12 cellular contexts compared by ENCODE assay signal in the genomic region with DNA sequence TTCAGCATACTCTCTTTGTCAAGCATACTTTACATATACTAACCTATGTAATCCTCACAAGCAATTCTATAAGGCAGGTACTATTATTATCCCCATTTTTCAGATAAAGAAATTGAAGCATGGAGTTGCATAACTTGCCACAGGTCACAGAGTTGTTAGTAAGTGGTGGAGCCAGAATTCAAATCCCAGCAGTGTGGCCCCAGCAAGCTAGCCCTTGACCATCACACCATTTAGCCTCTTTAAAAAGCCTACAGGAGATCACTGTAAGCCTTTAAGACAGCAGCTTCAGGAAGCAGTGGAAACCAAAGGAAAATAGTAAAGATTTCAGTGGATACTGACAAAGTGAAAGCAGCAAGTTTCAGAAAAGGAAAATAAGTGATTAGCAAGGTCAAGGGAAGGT.
"Had no signal": no experiment of that assay in that cellular context is flagged by ENCODE, and none has a peak within 500 bp of the region (broad histone marks: within the 10 kb centered on the region; RNA-seq: fewer than 3 reads in every experiment).

No MANE protein-coding gene starts in this region.

- H3K9me3 Mint-ChIP-seq: activated B cell treated with CpG ODN at 0.5 μM for 24 hours; activated naive CD4-positive, alpha-beta T cell treated with anti-CD3 and anti-CD28 coated beads, Interleukin-2, amount 50 U/mL, for 24 hours; stimulated activated effector memory CD8-positive, alpha-beta T cell treated with anti-CD3 and anti-CD28 coated beads, Interleukin-12 subunit alpha, Interleukin-12 subunit beta, amount 100 ng/mL, for 72 hours; T-helper 1 cell treated with Interleukin-12 subunit alpha and Interleukin-12 subunit beta and Interleukin-4 antibody, amounts not matched to agents 30 μg/mL and 1 μg/mL, for 36 hours had no signal

- H3K4me1 Mint-ChIP-seq: activated B cell treated with CpG ODN at 0.5 μM for 24 hours; activated naive CD4-positive, alpha-beta T cell treated with anti-CD3 and anti-CD28 coated beads, Interleukin-2, amount 50 U/mL, for 24 hours; stimulated activated effector memory CD8-positive, alpha-beta T cell treated with anti-CD3 and anti-CD28 coated beads, Interleukin-12 subunit alpha, Interleukin-12 subunit beta, amount 100 ng/mL, for 72 hours had no signal

- DNase-seq: activated B cell treated with CpG ODN at 0.5 μM for 24 hours; brain microvascular endothelial cell; effector memory CD4-positive, alpha-beta T cell; glutamatergic neuron; islet precursor cell; left lung; pancreas; transverse colon had no signal

- H3K27me3 ChIP-seq: brain microvascular endothelial cell, left lung, pancreas, transverse colon had no signal

- H3K27ac ChIP-seq: brain microvascular endothelial cell, left lung, pancreas, skin epidermis, transverse colon had no signal

- H3K36me3 Mint-ChIP-seq: activated naive CD4-positive, alpha-beta T cell treated with anti-CD3 and anti-CD28 coated beads, Interleukin-2, amount 50 U/mL, for 24 hours; stimulated activated effector memory CD8-positive, alpha-beta T cell treated with anti-CD3 and anti-CD28 coated beads, Interleukin-12 subunit alpha, Interleukin-12 subunit beta, amount 100 ng/mL, for 72 hours had no signal

- H3K27ac Mint-ChIP-seq: activated B cell treated with CpG ODN at 0.5 μM for 24 hours; activated naive CD4-positive, alpha-beta T cell treated with anti-CD3 and anti-CD28 coated beads, Interleukin-2, amount 50 U/mL, for 24 hours; stimulated activated effector memory CD8-positive, alpha-beta T cell treated with anti-CD3 and anti-CD28 coated beads, Interleukin-12 subunit alpha, Interleukin-12 subunit beta, amount 100 ng/mL, for 72 hours; T-helper 1 cell treated with Interleukin-12 subunit alpha and Interleukin-12 subunit beta and Interleukin-4 antibody, amounts not matched to agents 30 μg/mL and 1 μg/mL, for 36 hours had no signal

- H3K4me3 ChIP-seq: left lung, pancreas, skin epidermis, transverse colon had no signal

- H3K27me3 Mint-ChIP-seq: activated B cell treated with CpG ODN at 0.5 μM for 24 hours had no signal

- H3K4me3 Mint-ChIP-seq: activated B cell treated with CpG ODN at 0.5 μM for 24 hours; activated naive CD4-positive, alpha-beta T cell treated with anti-CD3 and anti-CD28 coated beads, Interleukin-2, amount 50 U/mL, for 24 hours; stimulated activated effector memory CD8-positive, alpha-beta T cell treated with anti-CD3 and anti-CD28 coated beads, Interleukin-12 subunit alpha, Interleukin-12 subunit beta, amount 100 ng/mL, for 72 hours; T-helper 1 cell treated with Interleukin-12 subunit alpha and Interleukin-12 subunit beta and Interleukin-4 antibody, amounts not matched to agents 30 μg/mL and 1 μg/mL, for 36 hours had no signal

- H3K9me3 ChIP-seq: left lung, pancreas, transverse colon had no signal

- H3K36me3 ChIP-seq: brain microvascular endothelial cell, left lung, pancreas, transverse colon had no signal

- ATAC-seq: left lung; pancreas; stimulated activated effector memory CD8-positive, alpha-beta T cell treated with anti-CD3 and anti-CD28 coated beads, Interleukin-12 subunit alpha, Interleukin-12 subunit beta, amount 100 ng/mL, for 72 hours had no signal

- H3K4me1 ChIP-seq: pancreas had no signal
